ENCODE assay signal across 27 cellular contexts in the genomic region with DNA sequence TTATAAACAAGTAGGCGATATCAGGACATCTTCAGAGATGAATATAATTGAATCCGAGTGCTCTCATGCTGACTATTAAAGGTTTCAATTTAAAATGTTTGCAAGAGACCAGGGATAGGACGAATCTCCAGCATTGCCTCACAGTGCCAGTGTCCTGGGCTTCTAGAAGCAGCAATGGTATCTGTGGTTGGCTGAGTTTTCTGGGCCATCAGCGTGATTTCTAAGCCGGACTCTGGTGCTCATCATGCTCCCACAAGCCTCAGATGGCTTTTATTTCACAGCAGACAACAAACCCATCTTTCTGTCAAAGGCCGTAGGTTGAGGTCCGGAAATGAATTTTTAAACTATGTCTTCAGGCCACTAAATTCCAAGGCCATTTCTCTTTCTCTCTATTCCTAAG.
DNase-seq lines count a peak whose midpoint lies in the region; ATAC-seq and TF ChIP-seq lines count a peak whose summit lies in the region.
"Had no signal": no experiment of that assay in that cellular context is flagged by ENCODE, and none has a peak within 500 bp of the region (broad histone marks: within the 10 kb centered on the region; RNA-seq: fewer than 3 reads in every experiment).

No MANE protein-coding gene starts in this region.

- no peak for TF ChIP-seq EP300 in upper lobe of left lung (IDR thresholded peaks at IDR 0.05)

- H3K4me3 ChIP-seq in ascending aorta (no peak overlapping the region), subcutaneous abdominal adipose tissue (ENCODE audit: low read depth in 1 of 5, low read length in 5 of 5) (no peak overlapping the region), upper lobe of left lung (no peak overlapping the region)
- H3K4me3 ChIP-seq: pancreas had no signal

- H3K4me1 Mint-ChIP-seq in activated naive CD4-positive, alpha-beta T cell treated with anti-CD3 and anti-CD28 coated beads, Interleukin-2, amount 50 U/mL, for 24 hours, result peaks cover 76% of the 10 kb centered on the region
- peaks cover 43% of the 10 kb centered on the region for H3K4me1 Mint-ChIP-seq in activated naive CD4-positive, alpha-beta T cell treated with anti-CD3 and anti-CD28 coated beads, Interleukin-2, amount 10 ng/mL, durations not matched to agents 7 days and 5 days

- H3K27me3 Mint-ChIP-seq in activated naive CD4-positive, alpha-beta T cell treated with anti-CD3 and anti-CD28 coated beads, Interleukin-2, amount 50 U/mL, for 24 hours, result no peaks in the 10 kb centered on the region
- peaks cover 3% of the 10 kb centered on the region for H3K27me3 Mint-ChIP-seq in activated naive CD4-positive, alpha-beta T cell treated with anti-CD3 and anti-CD28 coated beads, Interleukin-2, amount 10 ng/mL, durations not matched to agents 7 days and 5 days
- H3K27me3 Mint-ChIP-seq: activated CD4-positive, alpha-beta memory T cell treated with anti-CD3 and anti-CD28 coated beads, Interleukin-2, amount 10 ng/mL, durations not matched to agents 7 days and 5 days; naive thymus-derived CD8-positive, alpha-beta T cell had no signal

- no peaks in the 10 kb centered on the region for H3K9me3 ChIP-seq in ascending aorta
- H3K9me3 ChIP-seq in subcutaneous abdominal adipose tissue (ENCODE audit: control insufficient read depth in 5 of 5, low read length in 5 of 5), result no peaks in the 10 kb centered on the region
- H3K9me3 ChIP-seq in upper lobe of left lung, result no peaks in the 10 kb centered on the region
- H3K9me3 ChIP-seq: pancreas had no signal

- intact Hi-C loops in ascending aorta (cut with DNase I), result loop anchor here (5.0 kb wide), 1 partner anchor 36 kb away; no protein-coding TSS in a partner anchor

- no peaks in the 10 kb centered on the region for H3K36me3 ChIP-seq in ascending aorta
- H3K36me3 ChIP-seq in subcutaneous abdominal adipose tissue (ENCODE audit: control insufficient read depth in 5 of 5, insufficient read depth in 5 of 5, low read length in 5 of 5), result no peaks in the 10 kb centered on the region
- H3K36me3 ChIP-seq in upper lobe of left lung, result no peaks in the 10 kb centered on the region
- H3K36me3 ChIP-seq: pancreas had no signal

- 78 to 79% methylated on average over 7 of the region's 7 CpGs for WGBS in upper lobe of left lung, 2 donors

- H3K27me3 ChIP-seq in ascending aorta, result no peaks in the 10 kb centered on the region
- no peaks in the 10 kb centered on the region for H3K27me3 ChIP-seq in subcutaneous abdominal adipose tissue (ENCODE audit: control insufficient read depth in 5 of 5, insufficient read depth in 4 of 5, low read length in 5 of 5)
- H3K27me3 ChIP-seq in upper lobe of left lung, result no peaks in the 10 kb centered on the region
- H3K27me3 ChIP-seq: pancreas had no signal

- TF ChIP-seq CTCF in ascending aorta (IDR thresholded peaks at IDR 0.05), result no peak
- TF ChIP-seq CTCF in upper lobe of left lung (IDR thresholded peaks at IDR 0.05), result no peak

- H3K4me3 Mint-ChIP-seq in activated naive CD4-positive, alpha-beta T cell treated with anti-CD3 and anti-CD28 coated beads, Interleukin-2, amount 50 U/mL, for 24 hours, result no peak overlapping the region
- no peak overlapping the region for H3K4me3 Mint-ChIP-seq in activated naive CD4-positive, alpha-beta T cell treated with anti-CD3 and anti-CD28 coated beads, Interleukin-2, amount 10 ng/mL, durations not matched to agents 7 days and 5 days
- H3K4me3 Mint-ChIP-seq: activated CD4-positive, alpha-beta memory T cell treated with anti-CD3 and anti-CD28 coated beads, Interleukin-2, amount 10 ng/mL, durations not matched to agents 7 days and 5 days; memory B cell; naive thymus-derived CD8-positive, alpha-beta T cell; stimulated activated effector memory CD8-positive, alpha-beta T cell treated with anti-CD3 and anti-CD28 coated beads, Interleukin-12 subunit alpha, Interleukin-12 subunit beta, amount 100 ng/mL, for 72 hours had no signal

- CTCF ChIA-PET in activated naive CD4-positive, alpha-beta T cell treated with anti-CD3 and anti-CD28 coated beads, Interleukin-2, amount 10 ng/mL, durations not matched to agents 7 days and 5 days (lab: Charles Lee), result no interaction called here

- ATAC-seq in HG03469 (IDR thresholded peaks at IDR 0.05; ENCODE audit: unreplicated experiment) (no peak), upper lobe of left lung (ENCODE audit: low FRiP score in 2 of 2) (no peak)
- ATAC-seq: naive thymus-derived CD8-positive, alpha-beta T cell; stimulated activated effector memory CD8-positive, alpha-beta T cell treated with anti-CD3 and anti-CD28 coated beads, Interleukin-12 subunit alpha, Interleukin-12 subunit beta, amount 100 ng/mL, for 72 hours had no signal

- no peak for TF ChIP-seq POLR2A in upper lobe of left lung (IDR thresholded peaks at IDR 0.05)

- peak overlapping the region; percentile 51 for H3K27ac Mint-ChIP-seq in activated naive CD4-positive, alpha-beta T cell treated with anti-CD3 and anti-CD28 coated beads, Interleukin-2, amount 50 U/mL, for 24 hours
- H3K27ac Mint-ChIP-seq in activated naive CD4-positive, alpha-beta T cell treated with anti-CD3 and anti-CD28 coated beads, Interleukin-2, amount 10 ng/mL, durations not matched to agents 7 days and 5 days, result no peak overlapping the region
- H3K27ac Mint-ChIP-seq: activated CD4-positive, alpha-beta memory T cell treated with anti-CD3 and anti-CD28 coated beads, Interleukin-2, amount 10 ng/mL, durations not matched to agents 7 days and 5 days; memory B cell; stimulated activated effector memory CD8-positive, alpha-beta T cell treated with anti-CD3 and anti-CD28 coated beads, Interleukin-12 subunit alpha, Interleukin-12 subunit beta, amount 100 ng/mL, for 72 hours had no signal

- H3K9me3 Mint-ChIP-seq in activated naive CD4-positive, alpha-beta T cell treated with anti-CD3 and anti-CD28 coated beads, Interleukin-2, amount 50 U/mL, for 24 hours, result no peaks in the 10 kb centered on the region
- H3K9me3 Mint-ChIP-seq in activated naive CD4-positive, alpha-beta T cell treated with anti-CD3 and anti-CD28 coated beads, Interleukin-2, amount 10 ng/mL, durations not matched to agents 7 days and 5 days, result peaks cover 6% of the 10 kb centered on the region
- H3K9me3 Mint-ChIP-seq: naive thymus-derived CD8-positive, alpha-beta T cell; stimulated activated effector memory CD8-positive, alpha-beta T cell treated with anti-CD3 and anti-CD28 coated beads, Interleukin-12 subunit alpha, Interleukin-12 subunit beta, amount 100 ng/mL, for 72 hours had no signal

- no peak for DNase-seq in activated naive CD4-positive, alpha-beta T cell treated with anti-CD3 and anti-CD28 coated beads, Interleukin-2, amount 10 ng/mL, durations not matched to agents 7 days and 5 days
- DNase-seq in ascending aorta (ENCODE audit: low spot score in 2 of 2), result no peak
- DNase-seq in medulla oblongata (ENCODE audit: extremely low spot score), result peak; percentile 28
- no peak for DNase-seq in NCI-H748 treated with DMSO at 0.1 percent for 48 hours (lab: John Stamatoyannopoulos, UW)
- no peak for DNase-seq in upper lobe of left lung
- DNase-seq: activated CD4-positive, alpha-beta memory T cell treated with anti-CD3 and anti-CD28 coated beads, Interleukin-2, amount 10 ng/mL, durations not matched to agents 7 days and 5 days; activated gamma-delta T cell; activated T-cell treated with anti-CD3 and anti-CD28 coated beads for 4 hours; AML-193; DND-41; erythroblast; foreskin fibroblast; islet precursor cell; naive thymus-derived CD8-positive, alpha-beta T cell; NCI-H1417 treated with DMSO at 0.1 percent for 48 hours; NCI-H2107; NCI-H524; pancreas; stimulated activated CD4-positive, alpha-beta T cell treated with anti-CD3 and anti-CD28 coated beads, Interleukin-1b, Interleukin-23, amount 100 ng/mL, for 48 hours; T1000 had no signal

- peak overlapping the region in 1 of 5 donors; percentile 38 for H3K9ac ChIP-seq in subcutaneous abdominal adipose tissue (ENCODE audit: low read length in 5 of 5)

- H3K27ac ChIP-seq in ascending aorta (peak overlapping the region; percentile 66 to 73), subcutaneous abdominal adipose tissue (ENCODE audit: low read depth, low read length) (peak overlapping the region; percentile 63), upper lobe of left lung (no peak overlapping the region)
- H3K27ac ChIP-seq: 22Rv1, RWPE1 had no signal

- H3K36me3 Mint-ChIP-seq in activated naive CD4-positive, alpha-beta T cell treated with anti-CD3 and anti-CD28 coated beads, Interleukin-2, amount 50 U/mL, for 24 hours, result no peaks in the 10 kb centered on the region
- H3K36me3 Mint-ChIP-seq in activated naive CD4-positive, alpha-beta T cell treated with anti-CD3 and anti-CD28 coated beads, Interleukin-2, amount 10 ng/mL, durations not matched to agents 7 days and 5 days, result peaks cover 14% of the 10 kb centered on the region
- H3K36me3 Mint-ChIP-seq: stimulated activated effector memory CD8-positive, alpha-beta T cell treated with anti-CD3 and anti-CD28 coated beads, Interleukin-12 subunit alpha, Interleukin-12 subunit beta, amount 100 ng/mL, for 72 hours had no signal

- peaks cover 6 to 27% of the 10 kb centered on the region in 2 donors for H3K4me1 ChIP-seq in ascending aorta
- H3K4me1 ChIP-seq in subcutaneous abdominal adipose tissue (ENCODE audit: control insufficient read depth in 5 of 5, insufficient read depth in 5 of 5, low read length in 5 of 5), result peaks cover 5 to 45% (median 30%) of the 10 kb centered on the region in 5 donors
- peaks cover 11 to 37% (median 21%) of the 10 kb centered on the region in 4 donors for H3K4me1 ChIP-seq in upper lobe of left lung

Comparison
In these comparisons a context has a peak if more than half of its experiments do, and no peak if none do; other contexts are left out.
1. H3K27ac ChIP-seq: peak in ascending aorta (2 of 2) and subcutaneous abdominal adipose tissue (single experiment); none in upper lobe of left lung (0 of 4).